8 cellular contexts compared by ENCODE assay signal in the genomic region with DNA sequence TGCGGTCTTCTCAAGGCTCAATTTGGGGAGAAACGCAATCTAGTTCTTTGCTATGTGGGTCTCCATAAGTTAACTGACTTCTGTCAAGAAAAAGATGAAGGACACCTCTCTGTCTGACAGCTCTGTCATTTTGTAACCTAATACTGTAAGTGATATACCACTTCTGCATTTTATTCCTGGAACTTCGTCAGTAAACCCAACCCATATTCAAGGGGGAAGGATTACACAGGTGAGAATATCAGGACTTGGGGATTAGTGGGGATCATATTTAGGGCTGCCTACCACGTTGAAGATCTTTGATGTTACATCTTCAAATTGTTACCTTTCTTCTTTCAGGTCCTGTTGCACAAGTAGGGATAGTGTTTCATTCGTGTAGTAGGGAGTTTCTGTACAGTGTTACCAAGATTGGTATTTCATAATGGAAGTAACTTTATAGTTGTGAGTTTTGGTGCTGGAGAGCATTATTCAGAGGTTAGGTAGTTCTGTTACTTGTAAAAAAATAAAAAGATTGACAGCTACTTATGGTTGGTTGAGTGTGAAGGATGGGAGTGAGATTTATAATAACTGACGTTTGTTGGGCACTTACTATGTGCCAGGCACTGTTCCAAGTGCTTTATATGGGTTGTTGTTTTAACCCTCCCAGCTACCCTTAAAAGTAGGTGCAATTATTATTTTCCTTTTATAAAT. TPM values are rescaled to one million over a fixed set of nuclear protein-coding genes. Genes with fewer than 3 reads are reported as not detected.
DNase-seq lines count a peak whose midpoint lies in the region; ATAC-seq and TF ChIP-seq lines count a peak whose summit lies in the region.

No MANE protein-coding gene starts in this region.

- H3K4me3 ChIP-seq in foreskin fibroblast (ENCODE audit: low read depth in 1 of 2, low read length in 2 of 2), result peak overlapping the region; percentile 96
- peak overlapping the region; percentile 69 to 94 for H3K4me3 ChIP-seq in stomach smooth muscle (ENCODE audit: low read length in 2 of 2)
- H3K4me3 ChIP-seq in transverse colon, result peak overlapping the region in 2 of 4 donors; percentile 95 to 97

- H3K9ac ChIP-seq in stomach smooth muscle (ENCODE audit: low read length in 2 of 2), result peak overlapping the region in 1 of 2 donors; percentile 82

- WGBS in transverse colon (ENCODE audit: low coverage in 1 of 2), 2 donors, result 37 to 53% methylated on average over 4 to 6 of the region's 6 CpGs

- H3K4me1 Mint-ChIP-seq in activated T-cell treated with anti-CD3 and anti-CD28 coated beads, Interleukin-2, amount 50 U/mL, for 4 hours (ENCODE audit: low read depth), result peaks cover 46% of the 10 kb centered on the region

- DNase-seq in activated T-cell treated with anti-CD3 and anti-CD28 coated beads, Interleukin-2, amount 50 U/mL, for 4 hours, result no peak
- no peak for DNase-seq in activated T-cell treated with anti-CD3 and anti-CD28 coated beads, Interleukin-2, amount 50 U/mL, for 48 hours
- DNase-seq in OCI-M1 (lab: John Stamatoyannopoulos, UW), result peak; percentile 7
- DNase-seq in foreskin fibroblast, result no peak
- DNase-seq in RKO (ENCODE audit: low spot score), result no peak
- no peak for DNase-seq in transverse colon
- no peak for DNase-seq in C1 segment of cervical spinal cord (lab: John Stamatoyannopoulos, UW)

- H3K36me3 Mint-ChIP-seq in activated T-cell treated with anti-CD3 and anti-CD28 coated beads, Interleukin-2, amount 50 U/mL, for 4 hours (ENCODE audit: insufficient read depth), result peaks cover 5% of the 10 kb centered on the region

- no peaks in the 10 kb centered on the region for H3K9me3 ChIP-seq in stomach smooth muscle (ENCODE audit: control insufficient read depth in 2 of 2, low read length in 2 of 2)
- no peaks in the 10 kb centered on the region for H3K9me3 ChIP-seq in transverse colon

- TF ChIP-seq POLR2A in transverse colon (IDR thresholded peaks at IDR 0.05), result no peak

- intact Hi-C loops in transverse colon (cut with DNase I; ENCODE audit: low total_unique reads), result no loop called here

- H3K27ac ChIP-seq in stomach smooth muscle (ENCODE audit: low read length) (no peak overlapping the region), transverse colon (no peak overlapping the region)

- no peak for TF ChIP-seq CTCF in foreskin fibroblast (IDR thresholded peaks at IDR 0.05; ENCODE audit: low read depth, low read length)
- no peak for TF ChIP-seq CTCF in transverse colon (IDR thresholded peaks at IDR 0.05)

- H3K27me3 Mint-ChIP-seq in activated T-cell treated with anti-CD3 and anti-CD28 coated beads, Interleukin-2, amount 50 U/mL, for 4 hours (ENCODE audit: low read depth), result no peaks in the 10 kb centered on the region

- H3K4me3 Mint-ChIP-seq in activated T-cell treated with anti-CD3 and anti-CD28 coated beads, Interleukin-2, amount 50 U/mL, for 4 hours, result peak overlapping the region; percentile 91

- ATAC-seq in activated T-cell treated with anti-CD3 and anti-CD28 coated beads, Interleukin-2, amount 50 U/mL, for 4 hours, result no peak

- H3K27me3 ChIP-seq in stomach smooth muscle (ENCODE audit: control insufficient read depth in 1 of 2, insufficient read depth in 2 of 2, low read length in 2 of 2) (no peaks in the 10 kb centered on the region), transverse colon (no peaks in the 10 kb centered on the region)

- no peak for TF ChIP-seq EP300 in transverse colon (IDR thresholded peaks at IDR 0.05; ENCODE audit: low read depth)

- in situ Hi-C loops in transverse colon (cut with MboI; ENCODE audit: low pct_ligation_motif_present in 1 of 4, low pct_unique_long_range_greater_than_20kb in 1 of 4, low sequenced_read_pairs in 3 of 4), result no loop called here

- H3K4me1 ChIP-seq in stomach smooth muscle (ENCODE audit: control insufficient read depth, insufficient read depth, low read length) (peaks cover 6% of the 10 kb centered on the region), transverse colon (peaks cover 13 to 26% (median 19%) of the 10 kb centered on the region in 4 donors)

- H3K36me3 ChIP-seq in stomach smooth muscle (ENCODE audit: control insufficient read depth in 2 of 2, insufficient read depth in 2 of 2, low read length in 2 of 2) (no peaks in the 10 kb centered on the region), transverse colon (peaks cover 0 to 6% (median 0%) of the 10 kb centered on the region in 4 donors)

- no peaks in the 10 kb centered on the region for H3K9me3 Mint-ChIP-seq in activated T-cell treated with anti-CD3 and anti-CD28 coated beads, Interleukin-2, amount 50 U/mL, for 4 hours

RNA-seq across cellular contexts. Expression of a gene that starts 1.6 kb away (rescaled TPM):
- total RNA-seq in activated T-cell treated with anti-CD3 and anti-CD28 coated beads, Interleukin-2, amount 50 U/mL, for 4 hours, result 10 to 100 TPM in 1 of 3 donors, 1 to 10 TPM in 2; 6.8 to 10.1 (median 8.8) TPM
- total RNA-seq in transverse colon, result 10 to 100 TPM; 22.9 to 52.7 (median 23.7) TPM
